ENCODE assay signal across 8 cellular contexts in the genomic region with DNA sequence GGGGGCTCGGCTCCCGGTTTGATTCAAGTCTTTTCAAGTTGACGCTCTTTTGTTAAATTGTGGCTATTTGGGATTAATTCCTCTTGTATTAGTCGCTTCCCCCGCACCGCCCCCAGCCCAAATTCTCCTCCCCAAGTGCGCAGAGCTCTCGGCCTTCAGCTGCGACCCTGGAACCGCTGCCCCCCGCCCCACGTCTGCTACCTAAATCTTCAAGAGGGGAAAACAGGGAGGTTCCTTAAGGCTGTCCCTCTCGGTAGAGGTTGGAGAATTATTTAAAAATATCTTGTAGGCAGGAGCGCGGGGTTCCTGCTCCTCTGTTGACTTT. TPM values are rescaled to one million over a fixed set of nuclear protein-coding genes. Genes with fewer than 3 reads are reported as not detected.
DNase-seq lines count a peak whose midpoint lies in the region; ATAC-seq and TF ChIP-seq lines count a peak whose summit lies in the region.

No MANE protein-coding gene starts in this region.

- peaks cover 8% of the 10 kb centered on the region for H3K27me3 Mint-ChIP-seq in CD4-positive, CD25-positive, alpha-beta regulatory T cell

- in situ Hi-C loops in Panc1 (cut with HindIII; ENCODE audit: low pct_unique_long_range_greater_than_20kb, low sequenced_read_pairs), result no loop called here

- BruUV-seq in Panc1 (replicated peaks; lab: Mats Ljungman, UMichigan), result no TSS peak

- no peaks in the 10 kb centered on the region for H3K36me3 Mint-ChIP-seq in CD4-positive, CD25-positive, alpha-beta regulatory T cell

- no peak overlapping the region for H3K4me3 ChIP-seq in CD4-positive, CD25-positive, alpha-beta regulatory T cell (ENCODE audit: low read depth, low read length)
- H3K4me3 ChIP-seq in Panc1 (ENCODE audit: low read depth in 2 of 2, low read length in 2 of 2) (peak overlapping the region; percentile 60 to 63), epithelial cell of esophagus (ENCODE audit: low read length) (peak overlapping the region; percentile 57), neutrophil (ENCODE audit: low read depth in 1 of 2, low read length in 1 of 2) (peak overlapping the region; percentile 70 to 82)

- H3K9me3 ChIP-seq in CD4-positive, CD25-positive, alpha-beta regulatory T cell (ENCODE audit: control insufficient read depth in 2 of 2, low read length in 2 of 2), result no peaks in the 10 kb centered on the region
- H3K9me3 ChIP-seq in Panc1 (ENCODE audit: control insufficient read depth, insufficient read depth, low read depth, low read length) (no peaks in the 10 kb centered on the region), neutrophil (no peaks in the 10 kb centered on the region)

- peaks cover 0 to 2% (median 0%) of the 10 kb centered on the region in 7 donors for H3K9me3 Mint-ChIP-seq in CD4-positive, CD25-positive, alpha-beta regulatory T cell

- intact Hi-C loops in Panc1 (cut with micrococcal nuclease; ENCODE audit: unreplicated experiment), result loop anchor here (5.0 kb wide), 1 partner anchor 95 kb away; no protein-coding TSS in a partner anchor

- peaks cover 8 to 19% (median 10%) of the 10 kb centered on the region in 4 donors for H3K4me1 Mint-ChIP-seq in CD4-positive, CD25-positive, alpha-beta regulatory T cell

- DNase-seq in CD4-positive, CD25-positive, alpha-beta regulatory T cell, result no peak
- DNase-seq in Panc1 (ENCODE audit: low read depth, low spot score), result no peak
- DNase-seq in epithelial cell of esophagus (ENCODE audit: low read depth), result no peak
- no peak for DNase-seq in NCI-H1417 treated with DMSO at 0.1 percent for 48 hours (lab: John Stamatoyannopoulos, UW)

- no peak for ATAC-seq in CD4-positive, CD25-positive, alpha-beta regulatory T cell (ENCODE audit: low read depth in 2 of 2)
- ATAC-seq in Panc1 (no peak), GM21529 (IDR thresholded peaks at IDR 0.05; ENCODE audit: unreplicated experiment) (no peak), HG02981 (IDR thresholded peaks at IDR 0.05; ENCODE audit: unreplicated experiment) (no peak), GM18909 (IDR thresholded peaks at IDR 0.05; ENCODE audit: poor library complexity, unreplicated experiment) (no peak)

- peak overlapping the region; percentile 88 to 97 (median 90) for H3K4me3 Mint-ChIP-seq in CD4-positive, CD25-positive, alpha-beta regulatory T cell

- peaks cover 11% of the 10 kb centered on the region for H3K4me1 ChIP-seq in CD4-positive, CD25-positive, alpha-beta regulatory T cell (ENCODE audit: control insufficient read depth, insufficient read depth, low read length, poor library complexity, severe bottlenecking)
- H3K4me1 ChIP-seq in Panc1 (ENCODE audit: control insufficient read depth, insufficient read depth, low read length) (peaks cover 8% of the 10 kb centered on the region), neutrophil (ENCODE audit: control insufficient read depth in 1 of 2, insufficient read depth in 1 of 2, low read depth in 1 of 2, low read length in 1 of 2) (peaks cover 16 to 31% of the 10 kb centered on the region in 2 experiments)

- H3K27me3 ChIP-seq in CD4-positive, CD25-positive, alpha-beta regulatory T cell (ENCODE audit: control insufficient read depth, insufficient read depth, low read length), result no peaks in the 10 kb centered on the region
- no peaks in the 10 kb centered on the region for H3K27me3 ChIP-seq in Panc1 (ENCODE audit: control insufficient read depth, insufficient read depth, low read length)
- H3K27me3 ChIP-seq in neutrophil, result peaks cover 3% of the 10 kb centered on the region

- no peak overlapping the region for H3K27ac ChIP-seq in CD4-positive, CD25-positive, alpha-beta regulatory T cell (ENCODE audit: insufficient read depth, low read length, poor library complexity, severe bottlenecking)
- peak overlapping the region; percentile 48 for H3K27ac ChIP-seq in Panc1 (ENCODE audit: low read length)
- peak overlapping the region; percentile 27 for H3K27ac ChIP-seq in neutrophil

- no peaks in the 10 kb centered on the region for H3K36me3 ChIP-seq in CD4-positive, CD25-positive, alpha-beta regulatory T cell (ENCODE audit: control insufficient read depth, insufficient read depth, low read length)
- H3K36me3 ChIP-seq in Panc1 (ENCODE audit: control insufficient read depth, insufficient read depth, low read length) (no peaks in the 10 kb centered on the region), neutrophil (no peaks in the 10 kb centered on the region)

- CTCF ChIA-PET in Panc1 (lab: Charles Lee), result interaction anchor here (0.6 kb wide), 1 partner anchor 171 kb away, joined by 6 read pairs; no protein-coding TSS in a partner anchor

- TF ChIP-seq CTCF in Panc1 (IDR thresholded peaks at IDR 0.05) (no peak), epithelial cell of esophagus (IDR thresholded peaks at IDR 0.05; ENCODE audit: insufficient read depth, low read depth, low read length, missing control alignments) (no peak), neutrophil (IDR thresholded peaks at IDR 0.05) (no peak)

- POLR2A ChIA-PET in Panc1 (lab: Charles Lee), result no interaction called here

- peak overlapping the region in 2 of 3 donors; percentile 86 to 96 for H3K27ac Mint-ChIP-seq in CD4-positive, CD25-positive, alpha-beta regulatory T cell

RNA-seq across cellular contexts. Expression of gene RPS6KA3, which starts 0.9 kb away (rescaled TPM):
- 56.1 TPM for total RNA-seq in CD4-positive, CD25-positive, alpha-beta regulatory T cell
- 10 to 100 TPM; 18.3 to 32.9 (median 21.4) TPM for polyA plus RNA-seq in CD4-positive, CD25-positive, alpha-beta regulatory T cell
- total RNA-seq in Panc1 (2021; ENCODE audit: unreplicated experiment), result 40.5 TPM
- polyA plus RNA-seq in Panc1 (2012; ENCODE audit: insufficient read length), result 23.9 TPM
